3 cellular contexts compared by ENCODE assay signal in genomic region chr20:38296433-38296832, GRCh38.
TF ChIP-seq lines count a peak whose summit lies in the region.

No MANE protein-coding gene starts in this region.

TF ChIP-seq in HepG2, 621 proteins besides CTCF, POLR2A, EP300 and RAD21:
- TF ChIP-seq ZNF616 (CRISPR knock-in tag; IDR thresholded peaks at IDR 0.05; ENCODE audit: low read depth) (no peak), NFE2L2 (IDR thresholded peaks at IDR 0.05; ENCODE audit: low read length) (peak; percentile 82), MAFK (conservative IDR thresholded peaks at IDR 0.05 in 1 of 2, IDR thresholded peaks at IDR 0.05 in 1 of 2; ENCODE audit: low read length in 2 of 2) (peak; percentile 75 to 83), MAFF (IDR thresholded peaks at IDR 0.05; ENCODE audit: low read depth, low read length) (peak; percentile 73)
TF ChIP-seq in HepG2: peak in this region for 3.

TF ChIP-seq in liver, 16 proteins besides CTCF, POLR2A, EP300 and RAD21:
- TF ChIP-seq NR2F2 (IDR thresholded peaks at IDR 0.05) (peak; percentile 10), ZBTB33 (IDR thresholded peaks at IDR 0.05) (no peak)

TF ChIP-seq in HEK293T, 16 proteins besides CTCF, POLR2A, EP300 and RAD21:
- TF ChIP-seq NFRKB (IDR thresholded peaks at IDR 0.05), result no peak
- no peak for TF ChIP-seq ARNT (IDR thresholded peaks at IDR 0.05)
- TF ChIP-seq TARDBP (IDR thresholded peaks at IDR 0.05), result no peak
- no peak for TF ChIP-seq LEF1 (IDR thresholded peaks at IDR 0.05; ENCODE audit: borderline replicate concordance)
- TF ChIP-seq HDGF (IDR thresholded peaks at IDR 0.05; ENCODE audit: borderline replicate concordance), result no peak
- TF ChIP-seq FOXA1 (IDR thresholded peaks at IDR 0.05), result no peak
- no peak for TF ChIP-seq SUZ12 (IDR thresholded peaks at IDR 0.05)
- no peak for TF ChIP-seq PKNOX1 (IDR thresholded peaks at IDR 0.05)
- TF ChIP-seq ELF4 (IDR thresholded peaks at IDR 0.05), result no peak
- no peak for TF ChIP-seq FOXM1 (IDR thresholded peaks at IDR 0.05; ENCODE audit: borderline replicate concordance)
- no peak for TF ChIP-seq SP1 (IDR thresholded peaks at IDR 0.05)
- no peak for TF ChIP-seq ZNF384 (IDR thresholded peaks at IDR 0.05)
- no peak for TF ChIP-seq BHLHE40 (IDR thresholded peaks at IDR 0.05; ENCODE audit: borderline replicate concordance)
- no peak for TF ChIP-seq L3MBTL2 (conservative IDR thresholded peaks at IDR 0.05)
- no peak for TF ChIP-seq FOXK2 (IDR thresholded peaks at IDR 0.05)
- no peak for TF ChIP-seq CTBP1 (IDR thresholded peaks at IDR 0.05; ENCODE audit: borderline replicate concordance)
